Comparison of ENCODE assay signal across 19 cellular contexts in genomic region chr1:154912755-154913154, GRCh38. TPM values are rescaled to one million over a fixed set of nuclear protein-coding genes. Genes with fewer than 3 reads are reported as not detected.
DNase-seq lines count a peak whose midpoint lies in the region; ATAC-seq and TF ChIP-seq lines count a peak whose summit lies in the region.
"Had no signal": no experiment of that assay in that cellular context is flagged by ENCODE, and none has a peak within 500 bp of the region (broad histone marks: within the 10 kb centered on the region; RNA-seq: fewer than 3 reads in every experiment).

No MANE protein-coding gene starts in this region.

- POLR2A ChIA-PET in Caco-2 (lab: Charles Lee): no interaction called here

- H3K36me3 ChIP-seq in prostate gland (no peaks in the 10 kb centered on the region), Caco-2 (ENCODE audit: control insufficient read depth, insufficient read depth, low read length) (no peaks in the 10 kb centered on the region)

- no peak for DNase-seq in Right ventricle myocardium superior
- DNase-seq in left ventricle myocardium superior: peak; percentile 46
- DNase-seq in prostate gland (ENCODE audit: low spot score): no peak
- DNase-seq in OCI-M1 (lab: John Stamatoyannopoulos, UW): no peak
- no peak for DNase-seq in central memory CD4-positive, alpha-beta T cell
- no peak for DNase-seq in Caco-2
- no peak for DNase-seq in GM13977 (ENCODE audit: low spot score)
- DNase-seq: ACHN, DND-41, MV-4-11, NCI-H1417, NCI-H187, NCI-H2107, NCI-H510A treated with DMSO at 0.1 percent for 48 hours, NCI-H82, PC-3, RPMI8226 had no signal

- H3K4me1 ChIP-seq in prostate gland (replicated peaks) (peaks cover 5% of the 10 kb centered on the region), Caco-2 (no peaks in the 10 kb centered on the region)

- peak overlapping the region; percentile 25 to 39 for H3K27ac ChIP-seq in prostate gland
- H3K27ac ChIP-seq: KMS-11 had no signal

- H3K4me3 ChIP-seq in prostate gland (no peak overlapping the region), Caco-2 (ENCODE audit: low read depth, low read length) (no peak overlapping the region)

- in situ Hi-C loops in GM13977 (cut with MboI; ENCODE audit: low pct_unique_long_range_greater_than_20kb, low sequenced_read_pairs, unreplicated experiment): no loop called here

- H3K27me3 Mint-ChIP-seq in Caco-2 (ENCODE audit: insufficient read depth, unreplicated experiment): peaks cover 2% of the 10 kb centered on the region

- CTCF ChIA-PET in Caco-2 (lab: Charles Lee): interaction anchor here (0.5 kb wide), 1 partner anchor 138 kb away, joined by 3 read pairs; the partner anchor contains the start of gene ADAM15

- no peak for TF ChIP-seq POLR2A in prostate gland (IDR thresholded peaks at IDR 0.05)

- 61% methylated on average over 2 of the region's 2 CpGs for WGBS in prostate gland

- H3K9me3 ChIP-seq in prostate gland (no peaks in the 10 kb centered on the region), Caco-2 (no peaks in the 10 kb centered on the region)

- no peaks in the 10 kb centered on the region for H3K4me1 Mint-ChIP-seq in Caco-2 (ENCODE audit: low read depth, unreplicated experiment)

- ATAC-seq in Right ventricle myocardium superior (ENCODE audit: poor library complexity): peak; percentile 81
- peak; percentile 83 for ATAC-seq in left ventricle myocardium superior
- ATAC-seq: PC-3 had no signal

- peaks cover 20% of the 10 kb centered on the region for H3K9me3 Mint-ChIP-seq in Caco-2 (ENCODE audit: unreplicated experiment)

- H3K27ac Mint-ChIP-seq in Caco-2 (ENCODE audit: unreplicated experiment): no peak overlapping the region

- H3K36me3 Mint-ChIP-seq in Caco-2 (ENCODE audit: insufficient read depth, unreplicated experiment): no peaks in the 10 kb centered on the region

- H3K4me3 Mint-ChIP-seq in Caco-2 (ENCODE audit: unreplicated experiment): no peak overlapping the region

- no peaks in the 10 kb centered on the region for H3K27me3 ChIP-seq in prostate gland (replicated peaks; ENCODE audit: insufficient read depth)
- no peaks in the 10 kb centered on the region for H3K27me3 ChIP-seq in Caco-2 (replicated peaks; ENCODE audit: control insufficient read depth, insufficient read depth, low read length)

- TF ChIP-seq CTCF in prostate gland (IDR thresholded peaks at IDR 0.05): no peak
- no peak for TF ChIP-seq CTCF in Caco-2 (IDR thresholded peaks at IDR 0.05; ENCODE audit: insufficient read depth in 1 of 2, low read depth in 1 of 2, low read length in 1 of 2, severe bottlenecking in 1 of 2, unreplicated experiment in 1 of 2)
- no peak for TF ChIP-seq CTCF in GM13977 (IDR thresholded peaks at IDR 0.05; ENCODE audit: extremely low read depth, insufficient read depth, missing control alignments)

- intact Hi-C loops in Right ventricle myocardium superior (cut with DNase I) (no loop called here), left ventricle myocardium superior (cut with micrococcal nuclease) (no loop called here), prostate gland (cut with DNase I) (no loop called here), Caco-2 (cut with micrococcal nuclease; ENCODE audit: unreplicated experiment) (no loop called here)

- BruUV-seq in Caco-2 (replicated peaks; lab: Mats Ljungman, UMichigan): no TSS peak

RNA-seq across cellular contexts. Expression of gene PMVK, which starts 23.8 kb away (rescaled TPM):
- total RNA-seq in Right ventricle myocardium superior (65.7 TPM), left ventricle myocardium superior (66.6 TPM), prostate gland (10 to 100 TPM; 23.2 to 26.2 TPM), Caco-2 (2022) (25.1 and 25.2 TPM in 2 replicates)

RNA-seq across cellular contexts. Expression of gene KCNN3, which starts 42.7 kb away (rescaled TPM):
- total RNA-seq in Right ventricle myocardium superior (3.4 TPM), left ventricle myocardium superior (4.0 TPM), prostate gland (1 to 10 TPM; 1.2 to 3.0 TPM), Caco-2 (2022) (0.05 TPM in 1 of 2 replicates, not detected in the other)
- total RNA-seq: HT-29 had no signal

RNA-seq across cellular contexts. Expression of gene PBXIP1, which starts 43.1 kb away (rescaled TPM):
- 49.2 TPM for total RNA-seq in Right ventricle myocardium superior
- 60.4 TPM for total RNA-seq in left ventricle myocardium superior
- 100 to 1,000 TPM; 113 to 140 TPM for total RNA-seq in prostate gland
- 24.0 and 24.6 TPM in 2 replicates for total RNA-seq in Caco-2 (2022)

RNA-seq across cellular contexts. Expression of gene PYGO2, which starts 48.8 kb away (rescaled TPM):
- total RNA-seq in Right ventricle myocardium superior (13.2 TPM), left ventricle myocardium superior (14.7 TPM), prostate gland (10 to 100 TPM; 44.1 to 44.6 TPM), Caco-2 (2022) (34.1 and 34.9 TPM in 2 replicates)

RNA-seq across cellular contexts. Expression of gene SHC1, which starts 57.8 kb away (rescaled TPM):
- total RNA-seq in Right ventricle myocardium superior (52.7 TPM), left ventricle myocardium superior (62.1 TPM), prostate gland (10 to 100 TPM; 85.0 to 97.2 TPM), Caco-2 (2022) (58.0 and 59.6 TPM in 2 replicates)
